In genomic region chr6:95819939-95820338, GRCh38 we compare ENCODE assay signal across 14 cellular contexts.
DNase-seq lines count a peak whose midpoint lies in the region; ATAC-seq and TF ChIP-seq lines count a peak whose summit lies in the region.
"Had no signal": no experiment of that assay in that cellular context is flagged by ENCODE, and none has a peak within 500 bp of the region (broad histone marks: within the 10 kb centered on the region; RNA-seq: fewer than 3 reads in every experiment).

No MANE protein-coding gene starts in this region.

- intact Hi-C loops in activated CD8-positive, alpha-beta T cell treated with anti-CD3 and anti-CD28 coated beads for 36 hours (cut with micrococcal nuclease) = no loop called here

- no peak for ATAC-seq in activated CD8-positive, alpha-beta T cell treated with anti-CD3 and anti-CD28 coated beads for 36 hours
- ATAC-seq in activated CD8-positive, alpha-beta T cell treated with anti-CD3 and anti-CD28 coated beads, Interleukin-2, amount 10 ng/mL, durations not matched to agents 7 days and 5 days = no peak
- ATAC-seq in HG03095 (IDR thresholded peaks at IDR 0.05; ENCODE audit: unreplicated experiment) = no peak
- ATAC-seq: activated T-cell treated with anti-CD3 and anti-CD28 coated beads, Interleukin-2, amount 50 U/mL, for 72 hours had no signal

- no peaks in the 10 kb centered on the region for H3K9me3 ChIP-seq in MG63
- H3K9me3 ChIP-seq: uterus had no signal

- POLR2A ChIA-PET in activated CD8-positive, alpha-beta T cell treated with anti-CD3 and anti-CD28 coated beads for 36 hours (lab: Charles Lee) = no interaction called here
- POLR2A ChIA-PET in activated CD8-positive, alpha-beta T cell treated with anti-CD3 and anti-CD28 coated beads, Interleukin-2, amount 10 ng/mL, durations not matched to agents 7 days and 5 days (lab: Charles Lee) = no interaction called here

- TF ChIP-seq RAD21 in Ishikawa (IDR thresholded peaks at IDR 0.05; ENCODE audit: low read depth) = peak; percentile 36; the same call in 1 of the 2 replicates

- no peaks in the 10 kb centered on the region for H3K27me3 Mint-ChIP-seq in activated CD8-positive, alpha-beta T cell treated with anti-CD3 and anti-CD28 coated beads for 36 hours
- no peaks in the 10 kb centered on the region for H3K27me3 Mint-ChIP-seq in activated CD8-positive, alpha-beta T cell treated with anti-CD3 and anti-CD28 coated beads, Interleukin-2, amount 10 ng/mL, durations not matched to agents 7 days and 5 days (ENCODE audit: low read depth)

- no peaks in the 10 kb centered on the region for H3K4me1 Mint-ChIP-seq in activated CD8-positive, alpha-beta T cell treated with anti-CD3 and anti-CD28 coated beads for 36 hours (ENCODE audit: low read depth)
- H3K4me1 Mint-ChIP-seq in activated CD8-positive, alpha-beta T cell treated with anti-CD3 and anti-CD28 coated beads, Interleukin-2, amount 10 ng/mL, durations not matched to agents 7 days and 5 days (ENCODE audit: low read depth) = no peaks in the 10 kb centered on the region

- H3K9me3 Mint-ChIP-seq in activated CD8-positive, alpha-beta T cell treated with anti-CD3 and anti-CD28 coated beads for 36 hours = peaks cover 3% of the 10 kb centered on the region
- H3K9me3 Mint-ChIP-seq in activated CD8-positive, alpha-beta T cell treated with anti-CD3 and anti-CD28 coated beads, Interleukin-2, amount 10 ng/mL, durations not matched to agents 7 days and 5 days (ENCODE audit: insufficient read depth) = no peaks in the 10 kb centered on the region

- H3K36me3 Mint-ChIP-seq in activated CD8-positive, alpha-beta T cell treated with anti-CD3 and anti-CD28 coated beads for 36 hours (ENCODE audit: low read depth) = no peaks in the 10 kb centered on the region
- no peaks in the 10 kb centered on the region for H3K36me3 Mint-ChIP-seq in activated CD8-positive, alpha-beta T cell treated with anti-CD3 and anti-CD28 coated beads, Interleukin-2, amount 10 ng/mL, durations not matched to agents 7 days and 5 days (ENCODE audit: low read depth)

- H3K36me3 ChIP-seq in MG63 = no peaks in the 10 kb centered on the region
- H3K36me3 ChIP-seq: uterus had no signal

- no peak overlapping the region for H3K4me3 Mint-ChIP-seq in activated CD8-positive, alpha-beta T cell treated with anti-CD3 and anti-CD28 coated beads for 36 hours
- no peak overlapping the region for H3K4me3 Mint-ChIP-seq in activated CD8-positive, alpha-beta T cell treated with anti-CD3 and anti-CD28 coated beads, Interleukin-2, amount 10 ng/mL, durations not matched to agents 7 days and 5 days
- H3K4me3 Mint-ChIP-seq: activated T-cell treated with anti-CD3 and anti-CD28 coated beads, Interleukin-2, amount 50 U/mL, for 72 hours; HFFc6 had no signal

- no peak for TF ChIP-seq EP300 in Ishikawa (IDR thresholded peaks at IDR 0.05; ENCODE audit: borderline replicate concordance)

- CTCF ChIA-PET in activated CD8-positive, alpha-beta T cell treated with anti-CD3 and anti-CD28 coated beads for 36 hours (lab: Charles Lee) = interaction anchor here (0.9 kb wide), 1 partner anchor 9 kb away, joined by 3 read pairs; no protein-coding TSS in a partner anchor
- CTCF ChIA-PET in activated CD8-positive, alpha-beta T cell treated with anti-CD3 and anti-CD28 coated beads, Interleukin-2, amount 10 ng/mL, durations not matched to agents 7 days and 5 days (lab: Charles Lee) = no interaction called here

- H3K4me3 ChIP-seq in retinal pigment epithelial cell (ENCODE audit: low read length) = no peak overlapping the region
- no peak overlapping the region for H3K4me3 ChIP-seq in MG63
- H3K4me3 ChIP-seq: SK-N-MC, uterus had no signal

- no peak overlapping the region for H3K27ac Mint-ChIP-seq in activated CD8-positive, alpha-beta T cell treated with anti-CD3 and anti-CD28 coated beads for 36 hours
- H3K27ac Mint-ChIP-seq in activated CD8-positive, alpha-beta T cell treated with anti-CD3 and anti-CD28 coated beads, Interleukin-2, amount 10 ng/mL, durations not matched to agents 7 days and 5 days = no peak overlapping the region
- H3K27ac Mint-ChIP-seq: activated T-cell treated with anti-CD3 and anti-CD28 coated beads, Interleukin-2, amount 50 U/mL, for 72 hours; HFFc6 had no signal

- no peak for TF ChIP-seq CTCF in activated CD8-positive, alpha-beta T cell treated with anti-CD3 and anti-CD28 coated beads for 36 hours (IDR thresholded peaks at IDR 0.05)
- TF ChIP-seq CTCF in retinal pigment epithelial cell (conservative IDR thresholded peaks at IDR 0.05; ENCODE audit: low read depth, low read length) = peak; percentile 7

- DNase-seq in activated CD8-positive, alpha-beta T cell treated with anti-CD3 and anti-CD28 coated beads for 36 hours = peak; percentile 1
- DNase-seq in activated CD8-positive, alpha-beta T cell treated with anti-CD3 and anti-CD28 coated beads, Interleukin-2, amount 10 ng/mL, durations not matched to agents 7 days and 5 days = no peak
- DNase-seq in UCSD-AML1 (lab: John Stamatoyannopoulos, UW; ENCODE audit: unreplicated experiment) (peak; percentile 8), retinal pigment epithelial cell (ENCODE audit: low read depth) (no peak), NCI-H526 treated with DMSO at 0.1 percent for 48 hours (lab: John Stamatoyannopoulos, UW) (no peak), MG63 (no peak)
- DNase-seq: activated T-cell treated with anti-CD3 and anti-CD28 coated beads, Interleukin-2, amount 50 U/mL, for 72 hours; HFFc6; midbrain; NCI-H1436 treated with DMSO at 0.1 percent for 48 hours; uterus had no signal

- H3K27me3 ChIP-seq in MG63 = no peaks in the 10 kb centered on the region
- H3K27me3 ChIP-seq: uterus had no signal

TF ChIP-seq in Ishikawa, 13 proteins besides CTCF, POLR2A, EP300 and RAD21:
- TF ChIP-seq FOXM1 (IDR thresholded peaks at IDR 0.05; ENCODE audit: borderline replicate concordance, low read depth) = no peak
- TF ChIP-seq TCF12 (IDR thresholded peaks at IDR 0.05; ENCODE audit: low read depth) = no peak
- no peak for TF ChIP-seq NFIC (IDR thresholded peaks at IDR 0.05)
- TF ChIP-seq TAF1 (IDR thresholded peaks at IDR 0.05; ENCODE audit: low read depth) = no peak
- TF ChIP-seq USF1 (IDR thresholded peaks at IDR 0.05) = no peak
- TF ChIP-seq EGR1 (IDR thresholded peaks at IDR 0.05) = no peak
- TF ChIP-seq REST (IDR thresholded peaks at IDR 0.05; ENCODE audit: low read depth) = no peak
- no peak for TF ChIP-seq ZBTB7A (IDR thresholded peaks at IDR 0.05; ENCODE audit: low read depth)
- TF ChIP-seq CREB1 (IDR thresholded peaks at IDR 0.05; ENCODE audit: low read depth) = no peak
- no peak for TF ChIP-seq CEBPB (IDR thresholded peaks at IDR 0.05)
- TF ChIP-seq YY1 (IDR thresholded peaks at IDR 0.05; ENCODE audit: low read depth) = no peak
- no peak for TF ChIP-seq TEAD4 (IDR thresholded peaks at IDR 0.05)
- no peak for TF ChIP-seq MAX (IDR thresholded peaks at IDR 0.05)

Comparison
In these comparisons a context has a peak if more than half of its experiments do, and no peak if none do; other contexts are left out.
1. DNase-seq: peak in activated CD8-positive, alpha-beta T cell treated with anti-CD3 and anti-CD28 coated beads for 36 hours (single experiment) and UCSD-AML1 (single experiment); none in activated CD8-positive, alpha-beta T cell treated with anti-CD3 and anti-CD28 coated beads, Interleukin-2, amount 10 ng/mL, durations not matched to agents 7 days and 5 days (single experiment), retinal pigment epithelial cell (single experiment), NCI-H526 treated with DMSO at 0.1 percent for 48 hours (single experiment) and MG63 (single experiment).